In the genomic region with DNA sequence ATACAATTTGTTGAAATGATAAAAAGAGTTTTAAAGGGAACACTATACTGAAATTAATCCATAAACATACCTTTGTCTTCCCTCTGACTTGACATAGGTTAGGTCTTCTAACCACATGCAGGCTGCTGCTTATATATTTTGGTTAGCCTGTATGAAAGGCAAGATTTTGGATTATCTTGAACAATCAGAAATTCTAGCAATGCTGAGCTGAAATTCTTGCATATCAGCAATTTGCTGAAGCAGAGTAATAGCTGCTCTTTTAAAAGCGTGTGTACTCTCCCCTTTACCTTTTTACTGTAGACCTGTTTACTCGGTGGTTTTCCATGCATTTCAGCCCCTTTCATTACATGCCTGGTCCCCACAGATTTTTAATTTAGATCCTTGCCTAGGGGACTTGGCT, we compare ENCODE assay signal across 26 cellular contexts.
"Had no signal": no experiment of that assay in that cellular context is flagged by ENCODE, and none has a peak within 500 bp of the region (broad histone marks: within the 10 kb centered on the region; RNA-seq: fewer than 3 reads in every experiment).

No MANE protein-coding gene starts in this region.

- FAIRE-seq: islet of Langerhans had no signal

- H3K4me3 ChIP-seq: dorsolateral prefrontal cortex, heart right ventricle, lower lobe of right lung, prostate gland, right atrium auricular region, smooth muscle cell, stomach, thyroid gland, vagina had no signal

- ATAC-seq: esophagus mucosa; foreskin keratinocyte; left colon; lower lobe of right lung; natural killer cell; stimulated activated effector memory CD8-positive, alpha-beta T cell treated with anti-CD3 and anti-CD28 coated beads, Interleukin-12 subunit alpha, Interleukin-12 subunit beta, amount 100 ng/mL, for 72 hours had no signal

- H3K27me3 ChIP-seq: dorsolateral prefrontal cortex, heart right ventricle, neutrophil, right atrium auricular region, stomach, thyroid gland, vagina had no signal

- H3K4me3 Mint-ChIP-seq: natural killer cell; neural crest cell; stimulated activated effector memory CD8-positive, alpha-beta T cell treated with anti-CD3 and anti-CD28 coated beads, Interleukin-12 subunit alpha, Interleukin-12 subunit beta, amount 100 ng/mL, for 72 hours had no signal

- DNase-seq: dorsolateral prefrontal cortex; effector CD4-positive, alpha-beta T cell; foreskin keratinocyte; glutamatergic neuron; heart right ventricle; hippocampal formation; left colon; left ventricle myocardium superior; lower lobe of right lung; natural killer cell; stimulated activated CD4-positive, alpha-beta T cell treated with anti-CD3 and anti-CD28 coated beads, Interleukin-12 subunit alpha, Interleukin-12 subunit beta, amount 100 ng/mL, for 4 hours; stimulated activated CD4-positive, alpha-beta T cell treated with anti-CD3 and anti-CD28 coated beads, Interleukin-1b, Interleukin-23, amount 100 ng/mL, for 48 hours; stimulated activated CD4-positive, alpha-beta T cell treated with anti-CD3 and anti-CD28 coated beads, Interleukin-4, amount 100 ng/mL, for 1 hour; stimulated activated naive CD4-positive, alpha-beta T cell treated with Interleukin-2 at 50 U/mL for 16 hours; stomach; thyroid gland had no signal

- H3K36me3 ChIP-seq: heart right ventricle, lower lobe of right lung, neutrophil, prostate gland, right atrium auricular region, stomach, thyroid gland, vagina had no signal

- H3K27ac ChIP-seq: epithelial cell of prostate, foreskin keratinocyte, neutrophil, prostate gland, vagina had no signal

- H3K4me2 ChIP-seq: smooth muscle cell had no signal

- H3K4me1 Mint-ChIP-seq: natural killer cell; stimulated activated effector memory CD8-positive, alpha-beta T cell treated with anti-CD3 and anti-CD28 coated beads, Interleukin-12 subunit alpha, Interleukin-12 subunit beta, amount 100 ng/mL, for 72 hours had no signal

- H3K27ac Mint-ChIP-seq: natural killer cell; stimulated activated effector memory CD8-positive, alpha-beta T cell treated with anti-CD3 and anti-CD28 coated beads, Interleukin-12 subunit alpha, Interleukin-12 subunit beta, amount 100 ng/mL, for 72 hours had no signal

- H3K36me3 Mint-ChIP-seq: natural killer cell; stimulated activated effector memory CD8-positive, alpha-beta T cell treated with anti-CD3 and anti-CD28 coated beads, Interleukin-12 subunit alpha, Interleukin-12 subunit beta, amount 100 ng/mL, for 72 hours had no signal

- H3K9me3 ChIP-seq: heart right ventricle, lower lobe of right lung, neutrophil, prostate gland, right atrium auricular region, stomach, thyroid gland, vagina had no signal

- H3K9me3 Mint-ChIP-seq: natural killer cell; neural crest cell; stimulated activated effector memory CD8-positive, alpha-beta T cell treated with anti-CD3 and anti-CD28 coated beads, Interleukin-12 subunit alpha, Interleukin-12 subunit beta, amount 100 ng/mL, for 72 hours had no signal

- H3K4me1 ChIP-seq: foreskin keratinocyte, prostate gland had no signal
